2 cellular contexts compared by ENCODE assay signal in the genomic region with DNA sequence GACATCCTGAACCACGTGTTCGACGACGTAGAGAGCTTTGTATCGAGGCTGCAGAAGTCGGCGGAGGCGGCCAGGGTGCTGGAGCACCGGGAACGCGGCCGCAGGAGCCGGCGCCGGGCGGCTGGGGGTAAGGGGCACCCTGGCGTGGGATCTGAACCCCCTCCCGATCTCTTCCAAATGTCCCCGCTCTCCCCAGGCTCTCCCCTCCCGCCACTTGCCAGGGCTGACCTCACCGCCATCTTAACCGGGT.
TF ChIP-seq lines count a peak whose summit lies in the region.

No MANE protein-coding gene starts in this region.

TF ChIP-seq in IMR-90, 13 proteins besides CTCF, POLR2A, EP300 and RAD21:
- TF ChIP-seq, protein P1, sequence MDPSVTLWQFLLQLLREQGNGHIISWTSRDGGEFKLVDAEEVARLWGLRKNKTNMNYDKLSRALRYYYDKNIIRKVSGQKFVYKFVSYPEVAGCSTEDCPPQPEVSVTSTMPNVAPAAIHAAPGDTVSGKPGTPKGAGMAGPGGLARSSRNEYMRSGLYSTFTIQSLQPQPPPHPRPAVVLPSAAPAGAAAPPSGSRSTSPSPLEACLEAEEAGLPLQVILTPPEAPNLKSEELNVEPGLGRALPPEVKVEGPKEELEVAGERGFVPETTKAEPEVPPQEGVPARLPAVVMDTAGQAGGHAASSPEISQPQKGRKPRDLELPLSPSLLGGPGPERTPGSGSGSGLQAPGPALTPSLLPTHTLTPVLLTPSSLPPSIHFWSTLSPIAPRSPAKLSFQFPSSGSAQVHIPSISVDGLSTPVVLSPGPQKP (IDR thresholded peaks at IDR 0.05; ENCODE audit: borderline replicate concordance, low read depth, low read length) = no peak
- TF ChIP-seq CEBPB (IDR thresholded peaks at IDR 0.05; ENCODE audit: low read depth, low read length) (no peak), RCOR1 (IDR thresholded peaks at IDR 0.05; ENCODE audit: insufficient replicate concordance, low read length) (no peak), BHLHE40 (IDR thresholded peaks at IDR 0.05; ENCODE audit: low read depth, low read length) (no peak), RFX5 (IDR thresholded peaks at IDR 0.05; ENCODE audit: low read depth, low read length) (no peak), FOS (IDR thresholded peaks at IDR 0.05; ENCODE audit: low read depth, low read length) (no peak), NFE2L2 (IDR thresholded peaks at IDR 0.05; ENCODE audit: low read depth, low read length) (no peak), MAZ (IDR thresholded peaks at IDR 0.05; ENCODE audit: borderline replicate concordance, low read depth, low read length) (no peak), MXI1 (IDR thresholded peaks at IDR 0.05; ENCODE audit: borderline replicate concordance, low read depth, low read length) (no peak), SMC3 (IDR thresholded peaks at IDR 0.05; ENCODE audit: low read depth, low read length) (no peak), MAFK (IDR thresholded peaks at IDR 0.05; ENCODE audit: low read depth, low read length) (no peak), CHD1 (IDR thresholded peaks at IDR 0.05; ENCODE audit: low read depth, low read length) (no peak)
- TF ChIP-seq, protein P2, sequence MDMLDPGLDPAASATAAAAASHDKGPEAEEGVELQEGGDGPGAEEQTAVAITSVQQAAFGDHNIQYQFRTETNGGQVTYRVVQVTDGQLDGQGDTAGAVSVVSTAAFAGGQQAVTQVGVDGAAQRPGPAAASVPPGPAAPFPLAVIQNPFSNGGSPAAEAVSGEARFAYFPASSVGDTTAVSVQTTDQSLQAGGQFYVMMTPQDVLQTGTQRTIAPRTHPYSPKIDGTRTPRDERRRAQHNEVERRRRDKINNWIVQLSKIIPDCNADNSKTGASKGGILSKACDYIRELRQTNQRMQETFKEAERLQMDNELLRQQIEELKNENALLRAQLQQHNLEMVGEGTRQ (IDR thresholded peaks at IDR 0.05; ENCODE audit: low read depth, low read length) = no peak

TF ChIP-seq in H1, 55 proteins besides CTCF, POLR2A, EP300 and RAD21:
- TF ChIP-seq SP4 (IDR thresholded peaks at IDR 0.05; ENCODE audit: low read length) = no peak
- TF ChIP-seq CEBPB (IDR thresholded peaks at IDR 0.05; ENCODE audit: low read depth, low read length) = no peak
- TF ChIP-seq, protein P3, sequence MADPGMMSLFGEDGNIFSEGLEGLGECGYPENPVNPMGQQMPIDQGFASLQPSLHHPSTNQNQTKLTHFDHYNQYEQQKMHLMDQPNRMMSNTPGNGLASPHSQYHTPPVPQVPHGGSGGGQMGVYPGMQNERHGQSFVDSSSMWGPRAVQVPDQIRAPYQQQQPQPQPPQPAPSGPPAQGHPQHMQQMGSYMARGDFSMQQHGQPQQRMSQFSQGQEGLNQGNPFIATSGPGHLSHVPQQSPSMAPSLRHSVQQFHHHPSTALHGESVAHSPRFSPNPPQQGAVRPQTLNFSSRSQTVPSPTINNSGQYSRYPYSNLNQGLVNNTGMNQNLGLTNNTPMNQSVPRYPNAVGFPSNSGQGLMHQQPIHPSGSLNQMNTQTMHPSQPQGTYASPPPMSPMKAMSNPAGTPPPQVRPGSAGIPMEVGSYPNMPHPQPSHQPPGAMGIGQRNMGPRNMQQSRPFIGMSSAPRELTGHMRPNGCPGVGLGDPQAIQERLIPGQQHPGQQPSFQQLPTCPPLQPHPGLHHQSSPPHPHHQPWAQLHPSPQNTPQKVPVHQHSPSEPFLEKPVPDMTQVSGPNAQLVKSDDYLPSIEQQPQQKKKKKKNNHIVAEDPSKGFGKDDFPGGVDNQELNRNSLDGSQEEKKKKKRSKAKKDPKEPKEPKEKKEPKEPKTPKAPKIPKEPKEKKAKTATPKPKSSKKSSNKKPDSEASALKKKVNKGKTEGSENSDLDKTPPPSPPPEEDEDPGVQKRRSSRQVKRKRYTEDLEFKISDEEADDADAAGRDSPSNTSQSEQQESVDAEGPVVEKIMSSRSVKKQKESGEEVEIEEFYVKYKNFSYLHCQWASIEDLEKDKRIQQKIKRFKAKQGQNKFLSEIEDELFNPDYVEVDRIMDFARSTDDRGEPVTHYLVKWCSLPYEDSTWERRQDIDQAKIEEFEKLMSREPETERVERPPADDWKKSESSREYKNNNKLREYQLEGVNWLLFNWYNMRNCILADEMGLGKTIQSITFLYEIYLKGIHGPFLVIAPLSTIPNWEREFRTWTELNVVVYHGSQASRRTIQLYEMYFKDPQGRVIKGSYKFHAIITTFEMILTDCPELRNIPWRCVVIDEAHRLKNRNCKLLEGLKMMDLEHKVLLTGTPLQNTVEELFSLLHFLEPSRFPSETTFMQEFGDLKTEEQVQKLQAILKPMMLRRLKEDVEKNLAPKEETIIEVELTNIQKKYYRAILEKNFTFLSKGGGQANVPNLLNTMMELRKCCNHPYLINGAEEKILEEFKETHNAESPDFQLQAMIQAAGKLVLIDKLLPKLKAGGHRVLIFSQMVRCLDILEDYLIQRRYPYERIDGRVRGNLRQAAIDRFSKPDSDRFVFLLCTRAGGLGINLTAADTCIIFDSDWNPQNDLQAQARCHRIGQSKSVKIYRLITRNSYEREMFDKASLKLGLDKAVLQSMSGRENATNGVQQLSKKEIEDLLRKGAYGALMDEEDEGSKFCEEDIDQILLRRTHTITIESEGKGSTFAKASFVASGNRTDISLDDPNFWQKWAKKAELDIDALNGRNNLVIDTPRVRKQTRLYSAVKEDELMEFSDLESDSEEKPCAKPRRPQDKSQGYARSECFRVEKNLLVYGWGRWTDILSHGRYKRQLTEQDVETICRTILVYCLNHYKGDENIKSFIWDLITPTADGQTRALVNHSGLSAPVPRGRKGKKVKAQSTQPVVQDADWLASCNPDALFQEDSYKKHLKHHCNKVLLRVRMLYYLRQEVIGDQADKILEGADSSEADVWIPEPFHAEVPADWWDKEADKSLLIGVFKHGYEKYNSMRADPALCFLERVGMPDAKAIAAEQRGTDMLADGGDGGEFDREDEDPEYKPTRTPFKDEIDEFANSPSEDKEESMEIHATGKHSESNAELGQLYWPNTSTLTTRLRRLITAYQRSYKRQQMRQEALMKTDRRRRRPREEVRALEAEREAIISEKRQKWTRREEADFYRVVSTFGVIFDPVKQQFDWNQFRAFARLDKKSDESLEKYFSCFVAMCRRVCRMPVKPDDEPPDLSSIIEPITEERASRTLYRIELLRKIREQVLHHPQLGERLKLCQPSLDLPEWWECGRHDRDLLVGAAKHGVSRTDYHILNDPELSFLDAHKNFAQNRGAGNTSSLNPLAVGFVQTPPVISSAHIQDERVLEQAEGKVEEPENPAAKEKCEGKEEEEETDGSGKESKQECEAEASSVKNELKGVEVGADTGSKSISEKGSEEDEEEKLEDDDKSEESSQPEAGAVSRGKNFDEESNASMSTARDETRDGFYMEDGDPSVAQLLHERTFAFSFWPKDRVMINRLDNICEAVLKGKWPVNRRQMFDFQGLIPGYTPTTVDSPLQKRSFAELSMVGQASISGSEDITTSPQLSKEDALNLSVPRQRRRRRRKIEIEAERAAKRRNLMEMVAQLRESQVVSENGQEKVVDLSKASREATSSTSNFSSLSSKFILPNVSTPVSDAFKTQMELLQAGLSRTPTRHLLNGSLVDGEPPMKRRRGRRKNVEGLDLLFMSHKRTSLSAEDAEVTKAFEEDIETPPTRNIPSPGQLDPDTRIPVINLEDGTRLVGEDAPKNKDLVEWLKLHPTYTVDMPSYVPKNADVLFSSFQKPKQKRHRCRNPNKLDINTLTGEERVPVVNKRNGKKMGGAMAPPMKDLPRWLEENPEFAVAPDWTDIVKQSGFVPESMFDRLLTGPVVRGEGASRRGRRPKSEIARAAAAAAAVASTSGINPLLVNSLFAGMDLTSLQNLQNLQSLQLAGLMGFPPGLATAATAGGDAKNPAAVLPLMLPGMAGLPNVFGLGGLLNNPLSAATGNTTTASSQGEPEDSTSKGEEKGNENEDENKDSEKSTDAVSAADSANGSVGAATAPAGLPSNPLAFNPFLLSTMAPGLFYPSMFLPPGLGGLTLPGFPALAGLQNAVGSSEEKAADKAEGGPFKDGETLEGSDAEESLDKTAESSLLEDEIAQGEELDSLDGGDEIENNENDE (IDR thresholded peaks at IDR 0.05; ENCODE audit: insufficient replicate concordance, low read length) = no peak
- TF ChIP-seq KDM5A (IDR thresholded peaks at IDR 0.05; ENCODE audit: low read length) = no peak
- no peak for TF ChIP-seq TCF12 (IDR thresholded peaks at IDR 0.05; ENCODE audit: low read depth, low read length)
- TF ChIP-seq BACH1 (IDR thresholded peaks at IDR 0.05; ENCODE audit: low read length) = no peak
- TF ChIP-seq PHF8 (conservative IDR thresholded peaks at IDR 0.05; ENCODE audit: low read depth, low read length) = 0 out of 2 replicates have a peak, but pooled peaks have one; percentile 9
- TF ChIP-seq, protein P4, sequence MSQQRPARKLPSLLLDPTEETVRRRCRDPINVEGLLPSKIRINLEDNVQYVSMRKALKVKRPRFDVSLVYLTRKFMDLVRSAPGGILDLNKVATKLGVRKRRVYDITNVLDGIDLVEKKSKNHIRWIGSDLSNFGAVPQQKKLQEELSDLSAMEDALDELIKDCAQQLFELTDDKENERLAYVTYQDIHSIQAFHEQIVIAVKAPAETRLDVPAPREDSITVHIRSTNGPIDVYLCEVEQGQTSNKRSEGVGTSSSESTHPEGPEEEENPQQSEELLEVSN (IDR thresholded peaks at IDR 0.05) = peak; percentile 75; the same call in 1 of the 2 replicates
- TF ChIP-seq CHD2 (IDR thresholded peaks at IDR 0.05; ENCODE audit: low read length) = no peak
- no peak for TF ChIP-seq ZNF274 (IDR thresholded peaks at IDR 0.05; ENCODE audit: borderline replicate concordance, extremely low read depth, low read length)
- TF ChIP-seq, protein P5, sequence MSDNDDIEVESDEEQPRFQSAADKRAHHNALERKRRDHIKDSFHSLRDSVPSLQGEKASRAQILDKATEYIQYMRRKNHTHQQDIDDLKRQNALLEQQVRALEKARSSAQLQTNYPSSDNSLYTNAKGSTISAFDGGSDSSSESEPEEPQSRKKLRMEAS (IDR thresholded peaks at IDR 0.05) = peak; percentile 78
- no peak for TF ChIP-seq GTF2F1 (IDR thresholded peaks at IDR 0.05; ENCODE audit: borderline replicate concordance, low read depth, low read length)
- no peak for TF ChIP-seq BCL11A (IDR thresholded peaks at IDR 0.05; ENCODE audit: low read depth in 2 of 2, low read length in 2 of 2)
- TF ChIP-seq SP1 (IDR thresholded peaks at IDR 0.05; ENCODE audit: low read depth, low read length) = no peak
- TF ChIP-seq SRF (IDR thresholded peaks at IDR 0.05; ENCODE audit: low read depth, low read length) = no peak
- no peak for TF ChIP-seq EZH2 (IDR thresholded peaks at IDR 0.05; ENCODE audit: low read depth, low read length, severe bottlenecking)
